In genomic region chr2:53867169-53867568, GRCh38 we compare ENCODE assay signal across 32 cellular contexts.
"Had no signal": no experiment of that assay in that cellular context is flagged by ENCODE, and none has a peak within 500 bp of the region (broad histone marks: within the 10 kb centered on the region; RNA-seq: fewer than 3 reads in every experiment).

No MANE protein-coding gene starts in this region.

- H3K4me1 ChIP-seq: ascending aorta, Peyer's patch had no signal

- H3K4me3 Mint-ChIP-seq: activated CD4-positive, alpha-beta memory T cell treated with anti-CD3 and anti-CD28 coated beads, Interleukin-2, amount 10 ng/mL, durations not matched to agents 7 days and 5 days; activated CD8-positive, alpha-beta memory T cell treated with anti-CD3 and anti-CD28 coated beads, Interleukin-2, amount 10 ng/mL, durations not matched to agents 7 days and 5 days; activated naive CD4-positive, alpha-beta T cell treated with anti-CD3 and anti-CD28 coated beads, Interleukin-2, amount 50 U/mL, for 24 hours; activated naive CD8-positive, alpha-beta T cell treated with anti-CD3 and anti-CD28 coated beads, Interleukin-2, amount 10 ng/mL, durations not matched to agents 7 days and 5 days had no signal

- H3K4me1 Mint-ChIP-seq: activated CD4-positive, alpha-beta memory T cell treated with anti-CD3 and anti-CD28 coated beads, Interleukin-2, amount 10 ng/mL, durations not matched to agents 7 days and 5 days; activated CD8-positive, alpha-beta memory T cell treated with anti-CD3 and anti-CD28 coated beads, Interleukin-2, amount 10 ng/mL, durations not matched to agents 7 days and 5 days; activated naive CD8-positive, alpha-beta T cell treated with anti-CD3 and anti-CD28 coated beads, Interleukin-2, amount 10 ng/mL, durations not matched to agents 7 days and 5 days had no signal

- H3K4me2 ChIP-seq: KMS-11 had no signal

- ATAC-seq: activated CD8-positive, alpha-beta memory T cell treated with anti-CD3 and anti-CD28 coated beads, Interleukin-2, amount 10 ng/mL, durations not matched to agents 7 days and 5 days; PC-3 had no signal

- H3K27ac ChIP-seq: ascending aorta, KMS-11, Peyer's patch, WERI-Rb-1 had no signal

- H3K9me3 ChIP-seq: ascending aorta, Peyer's patch had no signal

- H3K27me3 ChIP-seq: ascending aorta, Peyer's patch had no signal

- H3K4me3 ChIP-seq: ascending aorta, Peyer's patch had no signal

- DNase-seq: activated CD4-positive, alpha-beta memory T cell treated with anti-CD3 and anti-CD28 coated beads, Interleukin-2, amount 10 ng/mL, durations not matched to agents 7 days and 5 days; activated CD4-positive, alpha-beta T cell treated with anti-CD3 and anti-CD28 coated beads for 1 hour; activated CD4-positive, alpha-beta T cell treated with anti-CD3 and anti-CD28 coated beads for 48 hours; activated CD4-positive, CD25-positive, alpha-beta regulatory T cell; activated CD8-positive, alpha-beta memory T cell treated with anti-CD3 and anti-CD28 coated beads for 24 hours; activated CD8-positive, alpha-beta memory T cell treated with anti-CD3 and anti-CD28 coated beads, Interleukin-2, amount 10 ng/mL, durations not matched to agents 7 days and 5 days; activated CD8-positive, alpha-beta memory T cell treated with anti-CD3 and anti-CD28 coated beads, Interleukin-2, amount 50 U/mL, for 48 hours; activated effector memory CD4-positive, alpha-beta T cell treated with Interleukin-2 at 50 U/mL for 16 hours; activated naive CD8-positive, alpha-beta T cell treated with anti-CD3 and anti-CD28 coated beads, Interleukin-2, amount 10 ng/mL, durations not matched to agents 7 days and 5 days; activated T-cell treated with anti-CD3 and anti-CD28 coated beads, Interleukin-2, amount 50 U/mL, for 48 hours; amygdala; MM.1S; MV-4-11; NCI-H1092; NCI-H1436 treated with DMSO at 0.1 percent for 48 hours; NCI-H1694 treated with DMSO at 0.1 percent for 48 hours; NCI-H2029; NCI-H345; NCI-H510A; NCI-H526; NCI-H748 treated with DMSO at 0.1 percent for 48 hours; NK-92 treated with Interleukin-12 subunit alpha and Interleukin-12 subunit beta, amount 100 ng/mL, for 24 hours; PC-3; Peyer's patch; RPMI8226; SW 1271; T-helper 1 cell; T1000; WERI-Rb-1 had no signal

- H3K9ac ChIP-seq: KMS-11 had no signal

- H3K27ac Mint-ChIP-seq: activated CD4-positive, alpha-beta memory T cell treated with anti-CD3 and anti-CD28 coated beads, Interleukin-2, amount 10 ng/mL, durations not matched to agents 7 days and 5 days; activated CD8-positive, alpha-beta memory T cell treated with anti-CD3 and anti-CD28 coated beads, Interleukin-2, amount 10 ng/mL, durations not matched to agents 7 days and 5 days; activated naive CD4-positive, alpha-beta T cell treated with anti-CD3 and anti-CD28 coated beads, Interleukin-2, amount 50 U/mL, for 24 hours; activated naive CD8-positive, alpha-beta T cell treated with anti-CD3 and anti-CD28 coated beads, Interleukin-2, amount 10 ng/mL, durations not matched to agents 7 days and 5 days had no signal

- H3K9me3 Mint-ChIP-seq: activated CD4-positive, alpha-beta memory T cell treated with anti-CD3 and anti-CD28 coated beads, Interleukin-2, amount 10 ng/mL, durations not matched to agents 7 days and 5 days; activated naive CD4-positive, alpha-beta T cell treated with anti-CD3 and anti-CD28 coated beads, Interleukin-2, amount 50 U/mL, for 24 hours; activated naive CD8-positive, alpha-beta T cell treated with anti-CD3 and anti-CD28 coated beads, Interleukin-2, amount 10 ng/mL, durations not matched to agents 7 days and 5 days had no signal

- H3K27me3 Mint-ChIP-seq: activated CD4-positive, alpha-beta memory T cell treated with anti-CD3 and anti-CD28 coated beads, Interleukin-2, amount 10 ng/mL, durations not matched to agents 7 days and 5 days; activated CD8-positive, alpha-beta memory T cell treated with anti-CD3 and anti-CD28 coated beads, Interleukin-2, amount 10 ng/mL, durations not matched to agents 7 days and 5 days; activated naive CD4-positive, alpha-beta T cell treated with anti-CD3 and anti-CD28 coated beads, Interleukin-2, amount 50 U/mL, for 24 hours; activated naive CD8-positive, alpha-beta T cell treated with anti-CD3 and anti-CD28 coated beads, Interleukin-2, amount 10 ng/mL, durations not matched to agents 7 days and 5 days had no signal
